ENCODE assay signal across 35 cellular contexts in genomic region chr21:40687625-40688024, GRCh38.
"Had no signal": no experiment of that assay in that cellular context is flagged by ENCODE, and none has a peak within 500 bp of the region (broad histone marks: within the 10 kb centered on the region; RNA-seq: fewer than 3 reads in every experiment).

No MANE protein-coding gene starts in this region.

- H3K4me3 ChIP-seq: adrenal gland, body of pancreas, cardiac muscle cell, colonic mucosa, gastroesophageal sphincter, psoas muscle, right atrium auricular region, stomach, tibial artery had no signal

- DNase-seq: activated CD4-positive, alpha-beta T cell treated with anti-CD3 and anti-CD28 coated beads for 48 hours; activated CD4-positive, alpha-beta T cell treated with anti-CD3 and anti-CD28 coated beads, Interleukin-2, amount 50 U/mL, for 48 hours; activated CD8-positive, alpha-beta memory T cell treated with anti-CD3 and anti-CD28 coated beads for 24 hours; activated effector memory CD4-positive, alpha-beta T cell treated with Interleukin-2 at 50 U/mL for 16 hours; activated naive CD4-positive, alpha-beta T cell treated with anti-CD3 and anti-CD28 coated beads for 36 hours; activated naive CD8-positive, alpha-beta T cell treated with anti-CD3 and anti-CD28 coated beads for 36 hours; adrenal gland; aorta; body of pancreas; cerebellar nuclear complex; colonic mucosa; effector memory CD4-positive, alpha-beta T cell; head of caudate nucleus; hippocampal formation; left cardiac atrium; left ventricle myocardium superior; naive B cell; occipital lobe; psoas muscle; stimulated activated CD4-positive, alpha-beta T cell treated with anti-CD3 and anti-CD28 coated beads, Interleukin-15, amount 100 ng/mL, for 24 hours; stimulated activated CD4-positive, alpha-beta T cell treated with anti-CD3 and anti-CD28 coated beads, Interleukin-2, amount 100 ng/mL, for 24 hours; stimulated activated naive B cell treated with anti-CD40 and anti-IgM and Interleukin-4, amounts not matched to agents 10 μg/mL and 1 μg/mL and 100 μg/mL, for 72 hours; stomach; T-helper 9 cell; tibial artery had no signal

- H2AFZ ChIP-seq: parathyroid adenoma had no signal

- H3K27ac Mint-ChIP-seq: activated naive CD4-positive, alpha-beta T cell treated with anti-CD3 and anti-CD28 coated beads for 36 hours; activated naive CD8-positive, alpha-beta T cell treated with anti-CD3 and anti-CD28 coated beads for 36 hours; stimulated activated naive B cell treated with anti-CD40 and anti-IgM and Interleukin-4, amounts not matched to agents 10 μg/mL and 1 μg/mL and 100 μg/mL, for 72 hours had no signal

- ATAC-seq: activated CD4-positive, CD25-positive, alpha-beta regulatory T cell treated with anti-CD3 and anti-CD28 coated beads, Interleukin-2, amount 50 U/mL, for 24 hours; body of pancreas; gastroesophageal sphincter; left cardiac atrium; left ventricle myocardium superior; psoas muscle; stimulated activated naive B cell treated with anti-CD40 and anti-IgM and Interleukin-4, amounts not matched to agents 10 μg/mL and 1 μg/mL and 100 μg/mL, for 72 hours had no signal

- H3K27ac ChIP-seq: body of pancreas, cardiac muscle cell, colonic mucosa, gastroesophageal sphincter, parathyroid adenoma, psoas muscle, right atrium auricular region, stomach, tibial artery, VCaP had no signal

- H3K4me3 Mint-ChIP-seq: activated naive CD4-positive, alpha-beta T cell treated with anti-CD3 and anti-CD28 coated beads for 36 hours; activated naive CD8-positive, alpha-beta T cell treated with anti-CD3 and anti-CD28 coated beads for 36 hours; mesothelial cell of epicardium; naive B cell; stimulated activated naive B cell treated with anti-CD40 and anti-IgM and Interleukin-4, amounts not matched to agents 10 μg/mL and 1 μg/mL and 100 μg/mL, for 72 hours had no signal

- H3K4me1 Mint-ChIP-seq: activated naive CD8-positive, alpha-beta T cell treated with anti-CD3 and anti-CD28 coated beads for 36 hours; naive B cell; stimulated activated naive B cell treated with anti-CD40 and anti-IgM and Interleukin-4, amounts not matched to agents 10 μg/mL and 1 μg/mL and 100 μg/mL, for 72 hours had no signal

- H3K27me3 ChIP-seq: adrenal gland, body of pancreas, cardiac muscle cell, colonic mucosa, gastroesophageal sphincter, right atrium auricular region, stomach, tibial artery had no signal

- H3K27me3 Mint-ChIP-seq: stimulated activated naive B cell treated with anti-CD40 and anti-IgM and Interleukin-4, amounts not matched to agents 10 μg/mL and 1 μg/mL and 100 μg/mL, for 72 hours had no signal

- H3K9me3 ChIP-seq: adrenal gland, body of pancreas, colonic mucosa, gastroesophageal sphincter, psoas muscle, right atrium auricular region, tibial artery had no signal

- H3K9ac ChIP-seq: parathyroid adenoma had no signal

- FAIRE-seq: endothelial cell of umbilical vein, keratinocyte, TTC549 had no signal

- H3K79me2 ChIP-seq: parathyroid adenoma had no signal

- H3K36me3 ChIP-seq: adrenal gland, cardiac muscle cell, colonic mucosa, gastroesophageal sphincter, right atrium auricular region, stomach, tibial artery had no signal

- H3K36me3 Mint-ChIP-seq: activated naive CD8-positive, alpha-beta T cell treated with anti-CD3 and anti-CD28 coated beads for 36 hours; mesothelial cell of epicardium; naive B cell; stimulated activated naive B cell treated with anti-CD40 and anti-IgM and Interleukin-4, amounts not matched to agents 10 μg/mL and 1 μg/mL and 100 μg/mL, for 72 hours had no signal

- H3K4me1 ChIP-seq: adrenal gland, body of pancreas, colonic mucosa, parathyroid adenoma, psoas muscle, right atrium auricular region, stomach, tibial artery had no signal
